ENCODE assay signal across 1 cellular context in genomic region chr22:39487826-39488520, GRCh38.
TF ChIP-seq lines count a peak whose summit lies in the region.

No MANE protein-coding gene starts in this region.

TF ChIP-seq in K562, 482 proteins besides CTCF, POLR2A, EP300 and RAD21:
- no peak for TF ChIP-seq ZNF121 (CRISPR knock-in tag; conservative IDR thresholded peaks at IDR 0.05)
- TF ChIP-seq, protein P1, sequence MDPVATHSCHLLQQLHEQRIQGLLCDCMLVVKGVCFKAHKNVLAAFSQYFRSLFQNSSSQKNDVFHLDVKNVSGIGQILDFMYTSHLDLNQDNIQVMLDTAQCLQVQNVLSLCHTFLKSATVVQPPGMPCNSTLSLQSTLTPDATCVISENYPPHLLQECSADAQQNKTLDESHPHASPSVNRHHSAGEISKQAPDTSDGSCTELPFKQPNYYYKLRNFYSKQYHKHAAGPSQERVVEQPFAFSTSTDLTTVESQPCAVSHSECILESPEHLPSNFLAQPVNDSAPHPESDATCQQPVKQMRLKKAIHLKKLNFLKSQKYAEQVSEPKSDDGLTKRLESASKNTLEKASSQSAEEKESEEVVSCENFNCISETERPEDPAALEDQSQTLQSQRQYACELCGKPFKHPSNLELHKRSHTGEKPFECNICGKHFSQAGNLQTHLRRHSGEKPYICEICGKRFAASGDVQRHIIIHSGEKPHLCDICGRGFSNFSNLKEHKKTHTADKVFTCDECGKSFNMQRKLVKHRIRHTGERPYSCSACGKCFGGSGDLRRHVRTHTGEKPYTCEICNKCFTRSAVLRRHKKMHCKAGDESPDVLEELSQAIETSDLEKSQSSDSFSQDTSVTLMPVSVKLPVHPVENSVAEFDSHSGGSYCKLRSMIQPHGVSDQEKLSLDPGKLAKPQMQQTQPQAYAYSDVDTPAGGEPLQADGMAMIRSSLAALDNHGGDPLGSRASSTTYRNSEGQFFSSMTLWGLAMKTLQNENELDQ (CRISPR knock-in tag; IDR thresholded peaks at IDR 0.05; ENCODE audit: borderline replicate concordance): no peak
- TF ChIP-seq RBM25 (IDR thresholded peaks at IDR 0.05; ENCODE audit: low read depth, low read length, severe bottlenecking): no peak
- TF ChIP-seq STAT6 (CRISPR knock-in tag; IDR thresholded peaks at IDR 0.05): no peak
- TF ChIP-seq HNRNPL (IDR thresholded peaks at IDR 0.05; ENCODE audit: low read depth, low read length): peak; percentile 75; the same call in 1 of the 2 replicates
- TF ChIP-seq, protein P2, sequence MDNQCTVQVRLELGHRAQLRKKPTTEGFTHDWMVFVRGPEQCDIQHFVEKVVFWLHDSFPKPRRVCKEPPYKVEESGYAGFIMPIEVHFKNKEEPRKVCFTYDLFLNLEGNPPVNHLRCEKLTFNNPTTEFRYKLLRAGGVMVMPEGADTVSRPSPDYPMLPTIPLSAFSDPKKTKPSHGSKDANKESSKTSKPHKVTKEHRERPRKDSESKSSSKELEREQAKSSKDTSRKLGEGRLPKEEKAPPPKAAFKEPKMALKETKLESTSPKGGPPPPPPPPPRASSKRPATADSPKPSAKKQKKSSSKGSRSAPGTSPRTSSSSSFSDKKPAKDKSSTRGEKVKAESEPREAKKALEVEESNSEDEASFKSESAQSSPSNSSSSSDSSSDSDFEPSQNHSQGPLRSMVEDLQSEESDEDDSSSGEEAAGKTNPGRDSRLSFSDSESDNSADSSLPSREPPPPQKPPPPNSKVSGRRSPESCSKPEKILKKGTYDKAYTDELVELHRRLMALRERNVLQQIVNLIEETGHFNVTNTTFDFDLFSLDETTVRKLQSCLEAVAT (IDR thresholded peaks at IDR 0.05): peak in 1 of 2 experiments; percentile 31; a peak in 1 of 4 replicates
- no peak for TF ChIP-seq ZZZ3 (IDR thresholded peaks at IDR 0.05)
- TF ChIP-seq, protein P3, sequence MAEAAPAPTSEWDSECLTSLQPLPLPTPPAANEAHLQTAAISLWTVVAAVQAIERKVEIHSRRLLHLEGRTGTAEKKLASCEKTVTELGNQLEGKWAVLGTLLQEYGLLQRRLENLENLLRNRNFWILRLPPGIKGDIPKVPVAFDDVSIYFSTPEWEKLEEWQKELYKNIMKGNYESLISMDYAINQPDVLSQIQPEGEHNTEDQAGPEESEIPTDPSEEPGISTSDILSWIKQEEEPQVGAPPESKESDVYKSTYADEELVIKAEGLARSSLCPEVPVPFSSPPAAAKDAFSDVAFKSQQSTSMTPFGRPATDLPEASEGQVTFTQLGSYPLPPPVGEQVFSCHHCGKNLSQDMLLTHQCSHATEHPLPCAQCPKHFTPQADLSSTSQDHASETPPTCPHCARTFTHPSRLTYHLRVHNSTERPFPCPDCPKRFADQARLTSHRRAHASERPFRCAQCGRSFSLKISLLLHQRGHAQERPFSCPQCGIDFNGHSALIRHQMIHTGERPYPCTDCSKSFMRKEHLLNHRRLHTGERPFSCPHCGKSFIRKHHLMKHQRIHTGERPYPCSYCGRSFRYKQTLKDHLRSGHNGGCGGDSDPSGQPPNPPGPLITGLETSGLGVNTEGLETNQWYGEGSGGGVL (CRISPR knock-in tag; IDR thresholded peaks at IDR 0.05): no peak
- no peak for TF ChIP-seq SLC30A9 (CRISPR knock-in tag; IDR thresholded peaks at IDR 0.05)
- TF ChIP-seq HIVEP1 (CRISPR knock-in tag; IDR thresholded peaks at IDR 0.05): no peak
- no peak for TF ChIP-seq MAFG (tag; conservative IDR thresholded peaks at IDR 0.05)
- TF ChIP-seq, protein P4, sequence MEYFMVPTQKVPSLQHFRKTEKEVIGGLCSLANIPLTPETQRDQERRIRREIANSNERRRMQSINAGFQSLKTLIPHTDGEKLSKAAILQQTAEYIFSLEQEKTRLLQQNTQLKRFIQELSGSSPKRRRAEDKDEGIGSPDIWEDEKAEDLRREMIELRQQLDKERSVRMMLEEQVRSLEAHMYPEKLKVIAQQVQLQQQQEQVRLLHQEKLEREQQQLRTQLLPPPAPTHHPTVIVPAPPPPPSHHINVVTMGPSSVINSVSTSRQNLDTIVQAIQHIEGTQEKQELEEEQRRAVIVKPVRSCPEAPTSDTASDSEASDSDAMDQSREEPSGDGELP (CRISPR knock-in tag; IDR thresholded peaks at IDR 0.05; ENCODE audit: borderline replicate concordance): no peak
- TF ChIP-seq, protein P5, sequence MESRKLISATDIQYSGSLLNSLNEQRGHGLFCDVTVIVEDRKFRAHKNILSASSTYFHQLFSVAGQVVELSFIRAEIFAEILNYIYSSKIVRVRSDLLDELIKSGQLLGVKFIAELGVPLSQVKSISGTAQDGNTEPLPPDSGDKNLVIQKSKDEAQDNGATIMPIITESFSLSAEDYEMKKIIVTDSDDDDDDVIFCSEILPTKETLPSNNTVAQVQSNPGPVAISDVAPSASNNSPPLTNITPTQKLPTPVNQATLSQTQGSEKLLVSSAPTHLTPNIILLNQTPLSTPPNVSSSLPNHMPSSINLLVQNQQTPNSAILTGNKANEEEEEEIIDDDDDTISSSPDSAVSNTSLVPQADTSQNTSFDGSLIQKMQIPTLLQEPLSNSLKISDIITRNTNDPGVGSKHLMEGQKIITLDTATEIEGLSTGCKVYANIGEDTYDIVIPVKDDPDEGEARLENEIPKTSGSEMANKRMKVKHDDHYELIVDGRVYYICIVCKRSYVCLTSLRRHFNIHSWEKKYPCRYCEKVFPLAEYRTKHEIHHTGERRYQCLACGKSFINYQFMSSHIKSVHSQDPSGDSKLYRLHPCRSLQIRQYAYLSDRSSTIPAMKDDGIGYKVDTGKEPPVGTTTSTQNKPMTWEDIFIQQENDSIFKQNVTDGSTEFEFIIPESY (CRISPR knock-in tag; IDR thresholded peaks at IDR 0.05): peak; percentile 81
